Comparison of ENCODE assay signal across 1 cellular context in the genomic region with DNA sequence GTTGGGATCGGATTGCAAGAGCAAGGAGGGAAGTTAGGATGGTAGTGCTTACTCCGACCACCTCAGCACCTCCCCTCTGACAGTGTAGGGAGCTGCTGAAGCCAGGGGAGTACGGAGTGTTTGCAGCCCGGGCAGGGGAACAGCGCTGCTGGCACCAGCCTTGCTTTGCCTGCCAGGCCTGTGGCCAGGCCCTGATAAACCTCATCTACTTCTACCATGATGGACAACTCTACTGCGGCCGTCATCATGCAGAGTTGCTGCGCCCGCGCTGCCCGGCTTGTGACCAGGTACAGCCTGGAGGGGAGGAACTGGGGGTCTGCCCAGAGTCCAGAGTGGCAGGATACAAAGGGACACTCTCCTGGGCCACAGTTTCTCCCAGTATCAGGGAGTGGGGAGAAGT.
TF ChIP-seq lines count a peak whose summit lies in the region.

No MANE protein-coding gene starts in this region.

TF ChIP-seq in HCT116, 20 proteins besides CTCF, POLR2A, EP300 and RAD21 (continued from another document):
- TF ChIP-seq, protein P1, sequence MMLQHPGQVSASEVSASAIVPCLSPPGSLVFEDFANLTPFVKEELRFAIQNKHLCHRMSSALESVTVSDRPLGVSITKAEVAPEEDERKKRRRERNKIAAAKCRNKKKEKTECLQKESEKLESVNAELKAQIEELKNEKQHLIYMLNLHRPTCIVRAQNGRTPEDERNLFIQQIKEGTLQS (IDR thresholded peaks at IDR 0.05): no peak
- TF ChIP-seq JUND (IDR thresholded peaks at IDR 0.05) (no peak), YY1 (IDR thresholded peaks at IDR 0.05; ENCODE audit: extremely low read depth, insufficient replicate concordance, low read depth, low read length) (no peak)
